Comparison of ENCODE assay signal across 9 cellular contexts in genomic region chr12:123427036-123427769, GRCh38. TPM values are rescaled to one million over a fixed set of nuclear protein-coding genes. Genes with fewer than 3 reads are reported as not detected.
DNase-seq lines count a peak whose midpoint lies in the region; ATAC-seq and TF ChIP-seq lines count a peak whose summit lies in the region.
"Had no signal": no experiment of that assay in that cellular context is flagged by ENCODE, and none has a peak within 500 bp of the region (broad histone marks: within the 10 kb centered on the region; RNA-seq: fewer than 3 reads in every experiment).

No MANE protein-coding gene starts in this region.

- H3K9me3 Mint-ChIP-seq in activated T-cell treated with anti-CD3 and anti-CD28 coated beads, Interleukin-2, amount 50 U/mL, for 4 hours, result no peaks in the 10 kb centered on the region

- H3K4me3 Mint-ChIP-seq in activated T-cell treated with anti-CD3 and anti-CD28 coated beads, Interleukin-2, amount 50 U/mL, for 4 hours, result peak overlapping the region; percentile 17

- no peaks in the 10 kb centered on the region for H3K27me3 Mint-ChIP-seq in activated T-cell treated with anti-CD3 and anti-CD28 coated beads, Interleukin-2, amount 50 U/mL, for 4 hours (ENCODE audit: low read depth)

- H3K36me3 Mint-ChIP-seq in activated T-cell treated with anti-CD3 and anti-CD28 coated beads, Interleukin-2, amount 50 U/mL, for 4 hours (ENCODE audit: insufficient read depth), result peaks cover 22% of the 10 kb centered on the region

- CTCF ChIA-PET in RWPE1 (lab: Yijun Ruan, JAX), result no interaction called here

- POLR2A ChIA-PET in RWPE1 (lab: Yijun Ruan, JAX; ENCODE audit: low non-redundant PET), result no interaction called here

- no peak overlapping the region for H3K27ac ChIP-seq in RWPE1

- no peak for DNase-seq in activated T-cell treated with anti-CD3 and anti-CD28 coated beads, Interleukin-2, amount 50 U/mL, for 4 hours
- DNase-seq in activated T-cell treated with anti-CD3 and anti-CD28 coated beads, Interleukin-2, amount 50 U/mL, for 1 hour, result no peak
- DNase-seq in T follicular helper cell (ENCODE audit: low read depth) (peak; percentile 39), RWPE1 (ENCODE audit: low spot score) (no peak), SW 1271 (lab: John Stamatoyannopoulos, UW) (no peak), putamen (ENCODE audit: low spot score) (no peak)
- peak; percentile 21 for DNase-seq in stimulated activated naive CD4-positive, alpha-beta T cell treated with Interleukin-2 at 50 U/mL for 16 hours (lab: John Stamatoyannopoulos, UW)
- DNase-seq: activated CD8-positive, alpha-beta memory T cell treated with anti-CD3 and anti-CD28 coated beads, Interleukin-2, amount 50 U/mL, for 48 hours had no signal

- H3K4me1 Mint-ChIP-seq in activated T-cell treated with anti-CD3 and anti-CD28 coated beads, Interleukin-2, amount 50 U/mL, for 4 hours (ENCODE audit: low read depth), result peaks cover 30% of the 10 kb centered on the region

- TF ChIP-seq CTCF in RWPE1 (conservative IDR thresholded peaks at IDR 0.05; ENCODE audit: low read depth), result no peak

- ATAC-seq in activated T-cell treated with anti-CD3 and anti-CD28 coated beads, Interleukin-2, amount 50 U/mL, for 4 hours, result peak; percentile 39 to 64
- peak; percentile 90 for ATAC-seq in HG02763 (IDR thresholded peaks at IDR 0.05; ENCODE audit: unreplicated experiment)

RNA-seq across cellular contexts. Expression of gene RILPL2, which starts 9.3 kb away (rescaled TPM):
- 10 to 100 TPM; 17.0 to 22.4 (median 20.6) TPM for total RNA-seq in activated T-cell treated with anti-CD3 and anti-CD28 coated beads, Interleukin-2, amount 50 U/mL, for 4 hours

RNA-seq across cellular contexts. Expression of gene SNRNP35, which starts 30.7 kb away (rescaled TPM):
- total RNA-seq in activated T-cell treated with anti-CD3 and anti-CD28 coated beads, Interleukin-2, amount 50 U/mL, for 4 hours, result 10 to 100 TPM; 15.5 to 20.4 (median 17.2) TPM

RNA-seq across cellular contexts. Expression of gene KMT5A, which starts 43.3 kb away (rescaled TPM):
- 10 to 100 TPM; 37.1 to 39.4 (median 39.2) TPM for total RNA-seq in activated T-cell treated with anti-CD3 and anti-CD28 coated beads, Interleukin-2, amount 50 U/mL, for 4 hours

Comparison
In these comparisons a context has a peak if more than half of its experiments do, and no peak if none do; other contexts are left out.
1. DNase-seq: peak in T follicular helper cell (single experiment) and stimulated activated naive CD4-positive, alpha-beta T cell treated with Interleukin-2 at 50 U/mL for 16 hours (single experiment); none in activated T-cell treated with anti-CD3 and anti-CD28 coated beads, Interleukin-2, amount 50 U/mL, for 4 hours (single experiment), activated T-cell treated with anti-CD3 and anti-CD28 coated beads, Interleukin-2, amount 50 U/mL, for 1 hour (single experiment), RWPE1 (single experiment), SW 1271 (0 of 2) and putamen (single experiment).